ENCODE assay signal across 19 cellular contexts in the genomic region with DNA sequence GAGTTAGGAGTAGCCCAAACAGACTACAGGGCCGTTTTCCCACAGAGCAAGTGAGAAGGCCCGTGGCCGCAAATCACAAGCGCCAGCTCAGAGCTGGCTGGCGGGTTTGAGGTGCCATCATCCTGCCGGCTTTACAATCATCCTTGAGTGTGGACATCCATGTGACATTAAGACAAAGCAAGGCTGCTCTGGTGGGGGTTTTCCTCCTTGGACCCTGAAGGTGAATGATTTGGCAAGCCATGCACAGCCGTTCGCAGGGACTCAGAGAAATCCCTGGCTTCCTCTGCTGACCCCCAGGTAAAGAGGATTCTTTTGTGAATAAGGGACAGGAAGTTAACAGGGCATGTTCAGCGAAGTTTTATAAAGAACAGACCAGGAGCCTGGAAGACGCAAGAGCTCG.
DNase-seq lines count a peak whose midpoint lies in the region; ATAC-seq and TF ChIP-seq lines count a peak whose summit lies in the region.
"Had no signal": no experiment of that assay in that cellular context is flagged by ENCODE, and none has a peak within 500 bp of the region (broad histone marks: within the 10 kb centered on the region; RNA-seq: fewer than 3 reads in every experiment).

No MANE protein-coding gene starts in this region.

- POLR2A ChIA-PET in CD8-positive, alpha-beta T cell (lab: Charles Lee): no interaction called here
- POLR2A ChIA-PET in naive thymus-derived CD4-positive, alpha-beta T cell (lab: Charles Lee): no interaction called here

- peaks cover 40% of the 10 kb centered on the region for H3K36me3 ChIP-seq in BLaER1
- peaks cover 9 to 36% (median 23%) of the 10 kb centered on the region in 11 experiments; a peak in 17 of 22 replicates for H3K36me3 ChIP-seq in BLaER1 treated with 17β-estradiol and CSF1 and Interleukin-3, amounts not matched to agents 10 nM and 100 nM
- H3K36me3 ChIP-seq in CD8-positive, alpha-beta T cell (ENCODE audit: insufficient read depth, low read length): no peaks in the 10 kb centered on the region
- H3K36me3 ChIP-seq in naive thymus-derived CD4-positive, alpha-beta T cell (ENCODE audit: control insufficient read depth in 2 of 3, insufficient read depth in 3 of 3, low read length in 3 of 3): no peaks in the 10 kb centered on the region

- H3K27ac Mint-ChIP-seq in activated T-helper 17 cell treated with anti-CD3 and anti-CD28 coated beads, Interleukin-2, amount 50 U/mL, for 72 hours: peak overlapping the region; percentile 78
- no peak overlapping the region for H3K27ac Mint-ChIP-seq in CD8-positive, alpha-beta T cell
- H3K27ac Mint-ChIP-seq in naive thymus-derived CD4-positive, alpha-beta T cell: peak overlapping the region in 1 of 9 donors; percentile 25

- no peaks in the 10 kb centered on the region for H4K20me1 ChIP-seq in BLaER1
- peaks cover 0 to 17% (median 0%) of the 10 kb centered on the region in 11 experiments; a peak in 8 of 22 replicates for H4K20me1 ChIP-seq in BLaER1 treated with 17β-estradiol and CSF1 and Interleukin-3, amounts not matched to agents 10 nM and 100 nM

- no peak for TF ChIP-seq CTCF in CD8-positive, alpha-beta T cell (IDR thresholded peaks at IDR 0.05)

- H3K27me3 ChIP-seq in BLaER1: no peaks in the 10 kb centered on the region
- H3K27me3 ChIP-seq in BLaER1 treated with 17β-estradiol and CSF1 and Interleukin-3, amounts not matched to agents 10 nM and 100 nM: no peaks in the 10 kb centered on the region
- H3K27me3 ChIP-seq in CD8-positive, alpha-beta T cell (ENCODE audit: insufficient read depth, low read length): no peaks in the 10 kb centered on the region
- no peaks in the 10 kb centered on the region for H3K27me3 ChIP-seq in naive thymus-derived CD4-positive, alpha-beta T cell (ENCODE audit: control insufficient read depth in 2 of 2, insufficient read depth in 2 of 2, low read length in 2 of 2)

- peaks cover 10% of the 10 kb centered on the region for H3K4me1 Mint-ChIP-seq in activated T-helper 17 cell treated with anti-CD3 and anti-CD28 coated beads, Interleukin-2, amount 50 U/mL, for 72 hours
- H3K4me1 Mint-ChIP-seq in CD8-positive, alpha-beta T cell (ENCODE audit: low read depth): no peaks in the 10 kb centered on the region
- H3K4me1 Mint-ChIP-seq in naive thymus-derived CD4-positive, alpha-beta T cell: peaks cover 0 to 1% (median 0%) of the 10 kb centered on the region in 7 donors
- H3K4me1 Mint-ChIP-seq: CD4-positive, CD25-positive, alpha-beta regulatory T cell had no signal

- H3K9me3 Mint-ChIP-seq in activated T-helper 17 cell treated with anti-CD3 and anti-CD28 coated beads, Interleukin-2, amount 50 U/mL, for 72 hours: no peaks in the 10 kb centered on the region
- no peaks in the 10 kb centered on the region for H3K9me3 Mint-ChIP-seq in CD8-positive, alpha-beta T cell
- no peaks in the 10 kb centered on the region for H3K9me3 Mint-ChIP-seq in naive thymus-derived CD4-positive, alpha-beta T cell
- H3K9me3 Mint-ChIP-seq: CD4-positive, CD25-positive, alpha-beta regulatory T cell had no signal

- DNase-seq in left kidney (ENCODE audit: low read depth, low spot score): peak; percentile 23
- no peak for DNase-seq in CD8-positive, alpha-beta T cell
- DNase-seq in naive thymus-derived CD4-positive, alpha-beta T cell: no peak
- DNase-seq: ACHN; Caco-2; CD4-positive, CD25-positive, alpha-beta regulatory T cell; GDM1; NCI-H1105 treated with DMSO at 0.1 percent for 48 hours; NCI-H1694 treated with DMSO at 0.1 percent for 48 hours; NCI-H2227 treated with DMSO at 0.1 percent for 48 hours; NCI-H510A treated with DMSO at 0.1 percent for 48 hours; NCI-H774; Right ventricle myocardium superior had no signal

- no peaks in the 10 kb centered on the region for H3K27me3 Mint-ChIP-seq in activated T-helper 17 cell treated with anti-CD3 and anti-CD28 coated beads, Interleukin-2, amount 50 U/mL, for 72 hours
- no peaks in the 10 kb centered on the region for H3K27me3 Mint-ChIP-seq in CD8-positive, alpha-beta T cell (ENCODE audit: low read depth)
- no peaks in the 10 kb centered on the region for H3K27me3 Mint-ChIP-seq in naive thymus-derived CD4-positive, alpha-beta T cell
- H3K27me3 Mint-ChIP-seq: CD4-positive, CD25-positive, alpha-beta regulatory T cell had no signal

- H3K9ac ChIP-seq in BLaER1: no peak overlapping the region
- H3K9ac ChIP-seq in BLaER1 treated with 17β-estradiol and CSF1 and Interleukin-3, amounts not matched to agents 10 nM and 100 nM: no peak overlapping the region

- CTCF ChIA-PET in CD8-positive, alpha-beta T cell (lab: Charles Lee): no interaction called here
- CTCF ChIA-PET in naive thymus-derived CD4-positive, alpha-beta T cell (lab: Charles Lee): no interaction called here

- peaks cover 64% of the 10 kb centered on the region for H3K4me1 ChIP-seq in BLaER1
- peaks cover 20 to 67% (median 56%) of the 10 kb centered on the region in 10 experiments for H3K4me1 ChIP-seq in BLaER1 treated with 17β-estradiol and CSF1 and Interleukin-3, amounts not matched to agents 10 nM and 100 nM
- H3K4me1 ChIP-seq in CD8-positive, alpha-beta T cell (ENCODE audit: insufficient read depth, low read length): no peaks in the 10 kb centered on the region
- H3K4me1 ChIP-seq in naive thymus-derived CD4-positive, alpha-beta T cell (ENCODE audit: control insufficient read depth in 2 of 2, insufficient read depth in 2 of 2, low read length in 2 of 2): no peaks in the 10 kb centered on the region

- 0 out of 2 replicates have a peak overlapping the region, but pooled peaks have one; percentile 19 for H3K27ac ChIP-seq in BLaER1
- peak overlapping the region in 2 of 11 experiments; percentile 38 to 41; a peak in 1 of 22 replicates for H3K27ac ChIP-seq in BLaER1 treated with 17β-estradiol and CSF1 and Interleukin-3, amounts not matched to agents 10 nM and 100 nM
- no peak overlapping the region for H3K27ac ChIP-seq in CD8-positive, alpha-beta T cell (ENCODE audit: low read depth, low read length)
- H3K27ac ChIP-seq in naive thymus-derived CD4-positive, alpha-beta T cell (ENCODE audit: low read depth, low read length): no peak overlapping the region
- H3K27ac ChIP-seq: SK-N-MC had no signal

- peak overlapping the region; percentile 22 for H3K4me3 Mint-ChIP-seq in activated T-helper 17 cell treated with anti-CD3 and anti-CD28 coated beads, Interleukin-2, amount 50 U/mL, for 72 hours
- H3K4me3 Mint-ChIP-seq in CD8-positive, alpha-beta T cell: no peak overlapping the region
- H3K4me3 Mint-ChIP-seq in naive thymus-derived CD4-positive, alpha-beta T cell: peak overlapping the region in 1 of 10 donors; percentile 10
- H3K4me3 Mint-ChIP-seq: CD4-positive, CD25-positive, alpha-beta regulatory T cell had no signal

- peak overlapping the region; percentile 74 for H3K4me2 ChIP-seq in BLaER1
- H3K4me2 ChIP-seq in BLaER1 treated with 17β-estradiol and CSF1 and Interleukin-3, amounts not matched to agents 10 nM and 100 nM: peak overlapping the region; percentile 51 to 85 (median 69)

- H3K9me3 ChIP-seq in BLaER1: no peaks in the 10 kb centered on the region
- no peaks in the 10 kb centered on the region for H3K9me3 ChIP-seq in BLaER1 treated with 17β-estradiol and CSF1 and Interleukin-3, amounts not matched to agents 10 nM and 100 nM (replicated peaks in 1 of 11)
- H3K9me3 ChIP-seq in CD8-positive, alpha-beta T cell (ENCODE audit: low read length): no peaks in the 10 kb centered on the region
- H3K9me3 ChIP-seq in naive thymus-derived CD4-positive, alpha-beta T cell (ENCODE audit: control insufficient read depth in 2 of 3, low read length in 3 of 3): no peaks in the 10 kb centered on the region
- H3K9me3 ChIP-seq: Caco-2 had no signal

- intact Hi-C loops in CD8-positive, alpha-beta T cell (cut with DNase I, micrococcal nuclease): no loop called here
- intact Hi-C loops in naive thymus-derived CD4-positive, alpha-beta T cell (cut with micrococcal nuclease): no loop called here

- no peak overlapping the region for H3K4me3 ChIP-seq in BLaER1
- no peak overlapping the region for H3K4me3 ChIP-seq in BLaER1 treated with 17β-estradiol and CSF1 and Interleukin-3, amounts not matched to agents 10 nM and 100 nM
- H3K4me3 ChIP-seq in CD8-positive, alpha-beta T cell (ENCODE audit: low read depth, low read length): no peak overlapping the region
- H3K4me3 ChIP-seq in naive thymus-derived CD4-positive, alpha-beta T cell (ENCODE audit: low read length): no peak overlapping the region
- H3K4me3 ChIP-seq: SK-N-MC had no signal

- peaks cover 47% of the 10 kb centered on the region for H3K36me3 Mint-ChIP-seq in activated T-helper 17 cell treated with anti-CD3 and anti-CD28 coated beads, Interleukin-2, amount 50 U/mL, for 72 hours (ENCODE audit: low read depth)
- peaks cover 20% of the 10 kb centered on the region for H3K36me3 Mint-ChIP-seq in CD8-positive, alpha-beta T cell
- peaks cover 0 to 22% (median 0%) of the 10 kb centered on the region in 5 donors for H3K36me3 Mint-ChIP-seq in naive thymus-derived CD4-positive, alpha-beta T cell

- no peak for ATAC-seq in activated T-helper 17 cell treated with anti-CD3 and anti-CD28 coated beads, Interleukin-2, amount 50 U/mL, for 72 hours (replicated peaks)
- ATAC-seq in GM21723 (IDR thresholded peaks at IDR 0.05; ENCODE audit: unreplicated experiment) (no peak), HG02973 (IDR thresholded peaks at IDR 0.05; ENCODE audit: unreplicated experiment) (no peak)
- no peak for ATAC-seq in CD8-positive, alpha-beta T cell
- no peak for ATAC-seq in naive thymus-derived CD4-positive, alpha-beta T cell
